Comparison of ENCODE assay signal across 16 cellular contexts in genomic region chr15:100694381-100695012, GRCh38.
A peak's percentile ranks its signal among the peaks of the same experiment; 100 is the strongest.
DNase-seq lines count a peak whose midpoint lies in the region; ATAC-seq and TF ChIP-seq lines count a peak whose summit lies in the region.
"Had no signal": no experiment of that assay in that cellular context is flagged by ENCODE, and none has a peak within 500 bp of the region (broad histone marks: within the 10 kb centered on the region; RNA-seq: fewer than 3 reads in every experiment).

No MANE protein-coding gene starts in this region.

- 66% methylated on average over 4 of the region's 4 CpGs for WGBS in hepatocyte (ENCODE audit: low lambda C conversion rate, missing lambda C conversion rate)

- H3K9me2 ChIP-seq in hepatocyte (replicated peaks; ENCODE audit: insufficient read depth): no peaks in the 10 kb centered on the region

- no peak overlapping the region for H3K4me3 ChIP-seq in coronary artery
- H3K4me3 ChIP-seq in hepatocyte: no peak overlapping the region

- in situ Hi-C loops in ACHN (cut with HindIII; ENCODE audit: low pct_ligation_motif_present, low pct_unique_long_range_greater_than_20kb, low sequenced_read_pairs): no loop called here

- no peaks in the 10 kb centered on the region for H4K20me1 ChIP-seq in hepatocyte (ENCODE audit: insufficient read depth, poor library complexity, severe bottlenecking)

- no peaks in the 10 kb centered on the region for H3K27me3 ChIP-seq in hepatocyte

- peaks cover 3% of the 10 kb centered on the region for H3K4me1 ChIP-seq in hepatocyte (ENCODE audit: insufficient read depth)

- H3K4me2 ChIP-seq in hepatocyte: peak overlapping the region; percentile 10

- peak; percentile 84 for ATAC-seq in sciatic nerve
- ATAC-seq in HG02884 (IDR thresholded peaks at IDR 0.05; ENCODE audit: unreplicated experiment): no peak

- no peak overlapping the region for H2AFZ ChIP-seq in hepatocyte

- intact Hi-C loops in sciatic nerve (cut with DNase I): no loop called here

- H3K79me2 ChIP-seq in hepatocyte: no peaks in the 10 kb centered on the region

- H3K36me3 ChIP-seq in hepatocyte (replicated peaks; ENCODE audit: insufficient read depth, low read depth): no peaks in the 10 kb centered on the region

- no peak for TF ChIP-seq CTCF in coronary artery (IDR thresholded peaks at IDR 0.05)
- no peak for TF ChIP-seq CTCF in hepatocyte (IDR thresholded peaks at IDR 0.05; ENCODE audit: poor library complexity)
- no peak for TF ChIP-seq CTCF in GM20000 (IDR thresholded peaks at IDR 0.05; ENCODE audit: extremely low read depth, missing control alignments)

- H3K27ac ChIP-seq in coronary artery: peak overlapping the region in 1 of 2 donors; percentile 55
- peak overlapping the region; percentile 57 for H3K27ac ChIP-seq in hepatocyte

- DNase-seq in M059J (ENCODE audit: low read depth) (peak; percentile 75), coronary artery (ENCODE audit: low spot score) (peak; percentile 52), hepatocyte (ENCODE audit: low spot score) (no peak), sciatic nerve (ENCODE audit: low spot score) (no peak), ACHN (no peak), GM20000 (ENCODE audit: low spot score) (no peak), amniotic stem cell (lab: John Stamatoyannopoulos, UW) (no peak)
- DNase-seq: AML-193, anterior cingulate cortex, DMS153, Kasumi-1, naive B cell, NCI-H1694, NCI-H510A, T-helper 2 cell had no signal

- H3K9me3 ChIP-seq in hepatocyte (ENCODE audit: low read depth): no peaks in the 10 kb centered on the region

Comparison
In these comparisons a context has a peak if more than half of its experiments do, and no peak if none do; other contexts are left out.
1. DNase-seq: peak in M059J (single experiment) and coronary artery (single experiment); none in hepatocyte (single experiment), sciatic nerve (single experiment), ACHN (single experiment), GM20000 (single experiment) and amniotic stem cell (single experiment).